ENCODE assay signal across 13 cellular contexts in the genomic region with DNA sequence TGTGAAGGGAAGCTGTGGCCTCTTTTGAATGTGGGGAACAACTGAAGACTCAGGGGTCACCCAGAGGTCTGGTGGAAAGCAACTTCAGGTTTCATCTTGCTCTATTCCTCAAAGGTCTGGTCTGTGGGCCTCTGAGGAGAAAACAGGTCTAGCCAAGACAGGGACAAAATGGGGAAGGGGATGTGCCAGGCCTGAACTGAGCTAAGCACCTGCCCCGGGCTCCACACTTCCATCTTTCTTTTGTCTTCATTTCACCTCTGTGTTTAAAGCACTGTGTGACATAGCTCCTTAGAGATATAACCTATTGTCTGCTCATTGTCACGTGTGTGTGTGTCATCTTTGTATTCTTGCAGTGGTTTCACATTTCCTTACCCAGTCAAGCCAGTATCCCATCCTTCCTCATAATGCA. TPM values are rescaled to one million over a fixed set of nuclear protein-coding genes. Genes with fewer than 3 reads are reported as not detected.
A peak's percentile ranks its signal among the peaks of the same experiment; 100 is the strongest.
DNase-seq lines count a peak whose midpoint lies in the region; ATAC-seq, FAIRE-seq and TF ChIP-seq lines count a peak whose summit lies in the region.
"Had no signal": no experiment of that assay in that cellular context is flagged by ENCODE, and none has a peak within 500 bp of the region (broad histone marks: within the 10 kb centered on the region; RNA-seq: fewer than 3 reads in every experiment).

No MANE protein-coding gene starts in this region.

- H4K20me1 ChIP-seq in astrocyte (ENCODE audit: insufficient read depth, low read length), result no peaks in the 10 kb centered on the region

- H3K4me3 ChIP-seq in astrocyte (ENCODE audit: insufficient read depth, low read depth, low read length), result no peak overlapping the region
- H3K4me3 ChIP-seq in right lobe of liver, result no peak overlapping the region
- H3K4me3 ChIP-seq in upper lobe of right lung, result no peak overlapping the region

- TF ChIP-seq CTCF in astrocyte (IDR thresholded peaks at IDR 0.05; ENCODE audit: insufficient read depth, low read depth, low read length) (no peak), right lobe of liver (IDR thresholded peaks at IDR 0.05) (no peak), upper lobe of right lung (IDR thresholded peaks at IDR 0.05) (no peak)

- no peak overlapping the region for H2AFZ ChIP-seq in astrocyte (ENCODE audit: low read depth, low read length)

- no peak for DNase-seq in activated naive CD8-positive, alpha-beta T cell treated with anti-CD3 and anti-CD28 coated beads, Interleukin-2, amount 10 ng/mL, durations not matched to agents 7 days and 5 days
- DNase-seq in activated naive CD8-positive, alpha-beta T cell treated with anti-CD3 and anti-CD28 coated beads for 36 hours, result no peak
- DNase-seq in astrocyte (ENCODE audit: low read depth) (peak; percentile 41), right lobe of liver (no peak), upper lobe of right lung (no peak), NCI-H1694 (lab: John Stamatoyannopoulos, UW) (no peak)
- DNase-seq: activated CD4-positive, alpha-beta memory T cell treated with anti-CD3 and anti-CD28 coated beads, Interleukin-2, amount 10 ng/mL, durations not matched to agents 7 days and 5 days; NCI-H187 treated with DMSO at 0.1 percent for 48 hours; SHP77 had no signal

- H3K9me3 Mint-ChIP-seq in activated naive CD8-positive, alpha-beta T cell treated with anti-CD3 and anti-CD28 coated beads, Interleukin-2, amount 10 ng/mL, durations not matched to agents 7 days and 5 days, result peaks cover 1% of the 10 kb centered on the region
- H3K9me3 Mint-ChIP-seq in activated naive CD8-positive, alpha-beta T cell treated with anti-CD3 and anti-CD28 coated beads for 36 hours, result no peaks in the 10 kb centered on the region
- H3K9me3 Mint-ChIP-seq in astrocyte (ENCODE audit: unreplicated experiment), result peaks cover 3% of the 10 kb centered on the region
- H3K9me3 Mint-ChIP-seq: activated CD4-positive, alpha-beta memory T cell treated with anti-CD3 and anti-CD28 coated beads, Interleukin-2, amount 10 ng/mL, durations not matched to agents 7 days and 5 days had no signal

- peak overlapping the region; percentile 55 for H3K9ac ChIP-seq in astrocyte (ENCODE audit: low read length)

- H3K9me3 ChIP-seq in astrocyte (ENCODE audit: insufficient read depth, low read depth, low read length) (no peaks in the 10 kb centered on the region), right lobe of liver (no peaks in the 10 kb centered on the region), upper lobe of right lung (no peaks in the 10 kb centered on the region)

- H3K4me3 Mint-ChIP-seq in activated naive CD8-positive, alpha-beta T cell treated with anti-CD3 and anti-CD28 coated beads, Interleukin-2, amount 10 ng/mL, durations not matched to agents 7 days and 5 days, result no peak overlapping the region
- no peak overlapping the region for H3K4me3 Mint-ChIP-seq in activated naive CD8-positive, alpha-beta T cell treated with anti-CD3 and anti-CD28 coated beads for 36 hours
- H3K4me3 Mint-ChIP-seq in astrocyte (ENCODE audit: unreplicated experiment), result no peak overlapping the region
- H3K4me3 Mint-ChIP-seq: activated CD4-positive, alpha-beta memory T cell treated with anti-CD3 and anti-CD28 coated beads, Interleukin-2, amount 10 ng/mL, durations not matched to agents 7 days and 5 days had no signal

- H3K27ac Mint-ChIP-seq in activated naive CD8-positive, alpha-beta T cell treated with anti-CD3 and anti-CD28 coated beads, Interleukin-2, amount 10 ng/mL, durations not matched to agents 7 days and 5 days, result peak overlapping the region; percentile 21
- no peak overlapping the region for H3K27ac Mint-ChIP-seq in activated naive CD8-positive, alpha-beta T cell treated with anti-CD3 and anti-CD28 coated beads for 36 hours
- peak overlapping the region; percentile 98 for H3K27ac Mint-ChIP-seq in astrocyte (ENCODE audit: unreplicated experiment)
- H3K27ac Mint-ChIP-seq: activated CD4-positive, alpha-beta memory T cell treated with anti-CD3 and anti-CD28 coated beads, Interleukin-2, amount 10 ng/mL, durations not matched to agents 7 days and 5 days had no signal

- TF ChIP-seq POLR2A in right lobe of liver (IDR thresholded peaks at IDR 0.05), result no peak

- intact Hi-C loops in right lobe of liver (cut with DNase I), result no loop called here
- intact Hi-C loops in upper lobe of right lung (cut with DNase I), result no loop called here

- POLR2A ChIA-PET in activated naive CD8-positive, alpha-beta T cell treated with anti-CD3 and anti-CD28 coated beads, Interleukin-2, amount 10 ng/mL, durations not matched to agents 7 days and 5 days (lab: Charles Lee), result interaction anchor here (0.5 to 1.6 kb wide), 2 partner anchors 85 to 1240 kb away, joined by 6 to 7 read pairs; a partner anchor contains a TSS

- H3K27me3 Mint-ChIP-seq in activated naive CD8-positive, alpha-beta T cell treated with anti-CD3 and anti-CD28 coated beads, Interleukin-2, amount 10 ng/mL, durations not matched to agents 7 days and 5 days, result no peaks in the 10 kb centered on the region
- H3K27me3 Mint-ChIP-seq in activated naive CD8-positive, alpha-beta T cell treated with anti-CD3 and anti-CD28 coated beads for 36 hours, result no peaks in the 10 kb centered on the region
- H3K27me3 Mint-ChIP-seq in astrocyte (ENCODE audit: low read depth, unreplicated experiment), result no peaks in the 10 kb centered on the region
- H3K27me3 Mint-ChIP-seq: activated CD4-positive, alpha-beta memory T cell treated with anti-CD3 and anti-CD28 coated beads, Interleukin-2, amount 10 ng/mL, durations not matched to agents 7 days and 5 days had no signal

- H3K36me3 ChIP-seq in astrocyte (ENCODE audit: insufficient read depth, low read length), result peaks cover 4% of the 10 kb centered on the region
- peaks cover 0 to 16% (median 5%) of the 10 kb centered on the region in 4 donors for H3K36me3 ChIP-seq in right lobe of liver
- H3K36me3 ChIP-seq in upper lobe of right lung, result peaks cover 18% of the 10 kb centered on the region

- H3K27me3 ChIP-seq in astrocyte (ENCODE audit: insufficient read depth, low read length) (no peaks in the 10 kb centered on the region), right lobe of liver (no peaks in the 10 kb centered on the region), upper lobe of right lung (no peaks in the 10 kb centered on the region)

- 89% methylated on average over 2 of the region's 2 CpGs for WGBS in right lobe of liver (ENCODE audit: insufficient coverage, low coverage, low lambda C conversion rate, missing lambda C conversion rate)

- FAIRE-seq in astrocyte (lab: Jason Lieb, UNC), result no peak
- FAIRE-seq: GM12891 had no signal

- no peak overlapping the region for H3K4me2 ChIP-seq in astrocyte (ENCODE audit: low read length)

- H3K27ac ChIP-seq in astrocyte (ENCODE audit: low read depth, low read length) (peak overlapping the region; percentile 99), right lobe of liver (peak overlapping the region; percentile 51 to 90 (median 70)), upper lobe of right lung (peak overlapping the region; percentile 91)

- ATAC-seq in activated naive CD8-positive, alpha-beta T cell treated with anti-CD3 and anti-CD28 coated beads, Interleukin-2, amount 10 ng/mL, durations not matched to agents 7 days and 5 days (ENCODE audit: low read depth), result no peak
- peak in 1 of 4 donors; percentile 12 for ATAC-seq in right lobe of liver
- ATAC-seq in upper lobe of right lung, result peak; percentile 36
- no peak for ATAC-seq in HG03095 (IDR thresholded peaks at IDR 0.05; ENCODE audit: unreplicated experiment)
- no peak for ATAC-seq in GM21360 (IDR thresholded peaks at IDR 0.05; ENCODE audit: unreplicated experiment)

- H3K79me2 ChIP-seq in astrocyte (ENCODE audit: insufficient read depth, low read length), result no peaks in the 10 kb centered on the region

- H3K4me1 ChIP-seq in astrocyte (ENCODE audit: insufficient read depth, low read length) (peaks cover 23% of the 10 kb centered on the region), right lobe of liver (peaks cover 0 to 18% (median 5%) of the 10 kb centered on the region in 4 donors), upper lobe of right lung (peaks cover 29% of the 10 kb centered on the region)

- H3K36me3 Mint-ChIP-seq in activated naive CD8-positive, alpha-beta T cell treated with anti-CD3 and anti-CD28 coated beads, Interleukin-2, amount 10 ng/mL, durations not matched to agents 7 days and 5 days, result peaks cover 35% of the 10 kb centered on the region
- H3K36me3 Mint-ChIP-seq in activated naive CD8-positive, alpha-beta T cell treated with anti-CD3 and anti-CD28 coated beads for 36 hours, result peaks cover 14% of the 10 kb centered on the region
- H3K36me3 Mint-ChIP-seq in astrocyte (ENCODE audit: low read depth, unreplicated experiment), result peaks cover 10% of the 10 kb centered on the region

- H3K4me1 Mint-ChIP-seq in activated naive CD8-positive, alpha-beta T cell treated with anti-CD3 and anti-CD28 coated beads, Interleukin-2, amount 10 ng/mL, durations not matched to agents 7 days and 5 days, result peaks cover 17% of the 10 kb centered on the region
- H3K4me1 Mint-ChIP-seq in activated naive CD8-positive, alpha-beta T cell treated with anti-CD3 and anti-CD28 coated beads for 36 hours, result peaks cover 8% of the 10 kb centered on the region
- H3K4me1 Mint-ChIP-seq in astrocyte (ENCODE audit: low read depth, unreplicated experiment), result peaks cover 11% of the 10 kb centered on the region

RNA-seq across cellular contexts. Expression of a gene that starts 19.9 kb away (rescaled TPM):
- under 1 TPM; 0.34 to 0.75 TPM for total RNA-seq in activated naive CD8-positive, alpha-beta T cell treated with anti-CD3 and anti-CD28 coated beads, Interleukin-2, amount 10 ng/mL, durations not matched to agents 7 days and 5 days
- total RNA-seq in activated naive CD8-positive, alpha-beta T cell treated with anti-CD3 and anti-CD28 coated beads for 36 hours, result not detected
- total RNA-seq in astrocyte (20.5 and 23.2 TPM in 2 replicates), right lobe of liver (100 to 1,000 TPM in 2 of 6 experiments, 10 to 100 TPM in 2, 1 to 10 TPM in 1, under 1 TPM in 1; 0.88 to 160 (median 57.5) TPM), upper lobe of right lung (105 TPM)
- total RNA-seq: activated CD4-positive, alpha-beta memory T cell treated with anti-CD3 and anti-CD28 coated beads, Interleukin-2, amount 10 ng/mL, durations not matched to agents 7 days and 5 days had no signal

RNA-seq across cellular contexts. Expression of a gene that starts 25.6 kb away (rescaled TPM):
- 10 to 100 TPM; 41.3 to 45.7 TPM for total RNA-seq in activated naive CD8-positive, alpha-beta T cell treated with anti-CD3 and anti-CD28 coated beads, Interleukin-2, amount 10 ng/mL, durations not matched to agents 7 days and 5 days
- total RNA-seq in activated naive CD8-positive, alpha-beta T cell treated with anti-CD3 and anti-CD28 coated beads for 36 hours, result 10 to 100 TPM; 15.7 to 17.8 TPM
- 20.6 and 28.4 TPM in 2 replicates for total RNA-seq in astrocyte
- 10 to 100 TPM; 33.0 to 55.5 (median 40.7) TPM for total RNA-seq in right lobe of liver
- 40.8 TPM for total RNA-seq in upper lobe of right lung

RNA-seq across cellular contexts. Expression of a gene that starts 31.4 kb away (rescaled TPM):
- total RNA-seq in activated naive CD8-positive, alpha-beta T cell treated with anti-CD3 and anti-CD28 coated beads, Interleukin-2, amount 10 ng/mL, durations not matched to agents 7 days and 5 days, result 1 to 10 TPM; 1.2 to 1.6 TPM
- total RNA-seq in activated naive CD8-positive, alpha-beta T cell treated with anti-CD3 and anti-CD28 coated beads for 36 hours, result not detected
- total RNA-seq in astrocyte, result not detected in 2 replicates
- total RNA-seq in right lobe of liver, result 10 to 100 TPM in 1 of 6 experiments, 1 to 10 TPM in 5; 1.9 to 12.6 (median 3.2) TPM
- total RNA-seq in upper lobe of right lung, result 22.7 TPM
- total RNA-seq: activated CD4-positive, alpha-beta memory T cell treated with anti-CD3 and anti-CD28 coated beads, Interleukin-2, amount 10 ng/mL, durations not matched to agents 7 days and 5 days; myocyte had no signal

RNA-seq across cellular contexts. Expression of a gene that starts 43.2 kb away (rescaled TPM):
- 100 to 1,000 TPM; 151 to 157 TPM for total RNA-seq in activated naive CD8-positive, alpha-beta T cell treated with anti-CD3 and anti-CD28 coated beads, Interleukin-2, amount 10 ng/mL, durations not matched to agents 7 days and 5 days
- total RNA-seq in activated naive CD8-positive, alpha-beta T cell treated with anti-CD3 and anti-CD28 coated beads for 36 hours, result 100 to 1,000 TPM; 419 to 435 TPM
- total RNA-seq in astrocyte (102 and 127 TPM in 2 replicates), right lobe of liver (100 to 1,000 TPM in 2 of 6 experiments, 10 to 100 TPM in 4; 37.6 to 139 (median 47.3) TPM), upper lobe of right lung (76.9 TPM)

RNA-seq across cellular contexts. Expression of a gene that starts 53.2 kb away (rescaled TPM):
- 100 to 1,000 TPM; 152 to 158 TPM for total RNA-seq in activated naive CD8-positive, alpha-beta T cell treated with anti-CD3 and anti-CD28 coated beads, Interleukin-2, amount 10 ng/mL, durations not matched to agents 7 days and 5 days
- 100 to 1,000 TPM in 1 of 2 experiments, 10 to 100 TPM in 1; 96.1 to 101 TPM for total RNA-seq in activated naive CD8-positive, alpha-beta T cell treated with anti-CD3 and anti-CD28 coated beads for 36 hours
- total RNA-seq in astrocyte (51.2 and 56.6 TPM in 2 replicates), right lobe of liver (10 to 100 TPM; 12.8 to 23.9 (median 15.9) TPM), upper lobe of right lung (57.3 TPM)
